In the genomic region with DNA sequence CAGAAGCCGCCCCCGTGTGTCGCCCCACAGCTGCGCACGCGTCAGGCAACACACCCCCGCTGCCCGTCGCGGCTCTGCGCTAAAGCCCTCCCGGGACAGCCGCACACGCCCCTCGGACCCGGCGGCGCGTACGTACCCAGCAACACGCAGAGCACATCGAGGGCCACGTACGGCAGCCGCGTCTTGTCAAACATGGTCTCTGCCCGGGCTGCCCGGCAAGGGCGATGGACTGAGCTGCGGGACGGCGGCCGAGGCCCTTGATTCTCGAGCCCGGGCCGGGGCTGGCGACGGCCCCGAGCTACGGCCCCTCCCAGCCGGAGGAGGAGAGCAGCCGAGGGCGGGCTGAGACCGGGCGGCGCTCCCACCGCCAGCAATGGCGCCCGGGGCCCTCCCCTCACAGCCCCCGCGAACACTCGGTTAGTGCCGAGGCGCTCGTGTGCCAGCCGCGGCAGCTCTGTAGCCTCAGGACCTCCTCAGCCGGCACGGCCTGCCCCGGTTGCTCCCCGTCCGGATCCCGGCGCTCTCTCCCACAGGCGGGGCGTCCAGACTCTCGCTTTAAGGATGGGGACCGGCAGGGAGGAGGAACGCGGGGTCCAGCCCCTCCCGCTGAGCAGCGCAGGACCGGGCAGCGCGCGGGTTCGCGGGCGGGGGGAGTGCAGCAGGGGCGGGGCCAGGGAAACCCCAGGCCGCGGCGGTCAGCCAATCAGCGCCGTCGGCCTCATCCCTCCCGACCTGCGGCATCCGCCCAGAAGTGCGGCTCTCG, we compare ENCODE assay signal across 1 cellular context.
TF ChIP-seq lines count a peak whose summit lies in the region.

A gene (minus strand): TSS at position 529 of the 763 bp plus-strand sequence. CDS start 335 bp downstream, at position 194.

TF ChIP-seq in HepG2, 621 proteins besides CTCF, POLR2A, EP300 and RAD21 (continued from another document and continues in another):
- TF ChIP-seq, protein P1, sequence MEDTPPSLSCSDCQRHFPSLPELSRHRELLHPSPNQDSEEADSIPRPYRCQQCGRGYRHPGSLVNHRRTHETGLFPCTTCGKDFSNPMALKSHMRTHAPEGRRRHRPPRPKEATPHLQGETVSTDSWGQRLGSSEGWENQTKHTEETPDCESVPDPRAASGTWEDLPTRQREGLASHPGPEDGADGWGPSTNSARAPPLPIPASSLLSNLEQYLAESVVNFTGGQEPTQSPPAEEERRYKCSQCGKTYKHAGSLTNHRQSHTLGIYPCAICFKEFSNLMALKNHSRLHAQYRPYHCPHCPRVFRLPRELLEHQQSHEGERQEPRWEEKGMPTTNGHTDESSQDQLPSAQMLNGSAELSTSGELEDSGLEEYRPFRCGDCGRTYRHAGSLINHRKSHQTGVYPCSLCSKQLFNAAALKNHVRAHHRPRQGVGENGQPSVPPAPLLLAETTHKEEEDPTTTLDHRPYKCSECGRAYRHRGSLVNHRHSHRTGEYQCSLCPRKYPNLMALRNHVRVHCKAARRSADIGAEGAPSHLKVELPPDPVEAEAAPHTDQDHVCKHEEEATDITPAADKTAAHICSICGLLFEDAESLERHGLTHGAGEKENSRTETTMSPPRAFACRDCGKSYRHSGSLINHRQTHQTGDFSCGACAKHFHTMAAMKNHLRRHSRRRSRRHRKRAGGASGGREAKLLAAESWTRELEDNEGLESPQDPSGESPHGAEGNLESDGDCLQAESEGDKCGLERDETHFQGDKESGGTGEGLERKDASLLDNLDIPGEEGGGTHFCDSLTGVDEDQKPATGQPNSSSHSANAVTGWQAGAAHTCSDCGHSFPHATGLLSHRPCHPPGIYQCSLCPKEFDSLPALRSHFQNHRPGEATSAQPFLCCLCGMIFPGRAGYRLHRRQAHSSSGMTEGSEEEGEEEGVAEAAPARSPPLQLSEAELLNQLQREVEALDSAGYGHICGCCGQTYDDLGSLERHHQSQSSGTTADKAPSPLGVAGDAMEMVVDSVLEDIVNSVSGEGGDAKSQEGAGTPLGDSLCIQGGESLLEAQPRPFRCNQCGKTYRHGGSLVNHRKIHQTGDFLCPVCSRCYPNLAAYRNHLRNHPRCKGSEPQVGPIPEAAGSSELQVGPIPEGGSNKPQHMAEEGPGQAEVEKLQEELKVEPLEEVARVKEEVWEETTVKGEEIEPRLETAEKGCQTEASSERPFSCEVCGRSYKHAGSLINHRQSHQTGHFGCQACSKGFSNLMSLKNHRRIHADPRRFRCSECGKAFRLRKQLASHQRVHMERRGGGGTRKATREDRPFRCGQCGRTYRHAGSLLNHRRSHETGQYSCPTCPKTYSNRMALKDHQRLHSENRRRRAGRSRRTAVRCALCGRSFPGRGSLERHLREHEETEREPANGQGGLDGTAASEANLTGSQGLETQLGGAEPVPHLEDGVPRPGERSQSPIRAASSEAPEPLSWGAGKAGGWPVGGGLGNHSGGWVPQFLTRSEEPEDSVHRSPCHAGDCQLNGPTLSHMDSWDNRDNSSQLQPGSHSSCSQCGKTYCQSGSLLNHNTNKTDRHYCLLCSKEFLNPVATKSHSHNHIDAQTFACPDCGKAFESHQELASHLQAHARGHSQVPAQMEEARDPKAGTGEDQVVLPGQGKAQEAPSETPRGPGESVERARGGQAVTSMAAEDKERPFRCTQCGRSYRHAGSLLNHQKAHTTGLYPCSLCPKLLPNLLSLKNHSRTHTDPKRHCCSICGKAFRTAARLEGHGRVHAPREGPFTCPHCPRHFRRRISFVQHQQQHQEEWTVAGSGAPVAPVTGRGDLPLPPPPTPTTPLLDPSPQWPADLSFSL (CRISPR knock-in tag; IDR thresholded peaks at IDR 0.05): peak; percentile 45; the same call in 1 of the 2 replicates
- TF ChIP-seq HCFC1 (IDR thresholded peaks at IDR 0.05; ENCODE audit: low read depth, low read length): no peak
- TF ChIP-seq HOXA3 (CRISPR knock-in tag; IDR thresholded peaks at IDR 0.05): peak; percentile 56; the same call in 1 of the 2 replicates
- TF ChIP-seq, protein P2, sequence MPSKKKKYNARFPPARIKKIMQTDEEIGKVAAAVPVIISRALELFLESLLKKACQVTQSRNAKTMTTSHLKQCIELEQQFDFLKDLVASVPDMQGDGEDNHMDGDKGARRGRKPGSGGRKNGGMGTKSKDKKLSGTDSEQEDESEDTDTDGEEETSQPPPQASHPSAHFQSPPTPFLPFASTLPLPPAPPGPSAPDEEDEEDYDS (CRISPR knock-in tag; IDR thresholded peaks at IDR 0.05): peak; percentile 90
- TF ChIP-seq RFX1 (IDR thresholded peaks at IDR 0.05): no peak
- no peak for TF ChIP-seq ISL2 (CRISPR knock-in tag; IDR thresholded peaks at IDR 0.05)
- TF ChIP-seq, protein P3, sequence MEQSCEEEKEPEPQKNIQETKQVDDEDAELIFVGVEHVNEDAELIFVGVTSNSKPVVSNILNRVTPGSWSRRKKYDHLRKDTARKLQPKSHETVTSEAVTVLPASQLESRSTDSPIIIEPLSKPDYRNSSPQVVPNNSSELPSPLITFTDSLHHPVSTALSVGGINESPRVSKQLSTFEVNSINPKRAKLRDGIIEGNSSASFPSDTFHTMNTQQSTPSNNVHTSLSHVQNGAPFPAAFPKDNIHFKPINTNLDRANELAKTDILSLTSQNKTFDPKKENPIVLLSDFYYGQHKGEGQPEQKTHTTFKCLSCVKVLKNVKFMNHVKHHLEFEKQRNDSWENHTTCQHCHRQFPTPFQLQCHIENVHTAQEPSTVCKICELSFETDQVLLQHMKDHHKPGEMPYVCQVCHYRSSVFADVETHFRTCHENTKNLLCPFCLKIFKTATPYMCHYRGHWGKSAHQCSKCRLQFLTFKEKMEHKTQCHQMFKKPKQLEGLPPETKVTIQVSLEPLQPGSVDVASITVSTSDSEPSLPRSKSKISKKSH (CRISPR knock-in tag; IDR thresholded peaks at IDR 0.05; ENCODE audit: borderline replicate concordance): peak; percentile 62; the same call in 1 of the 2 replicates
- 0 out of 2 replicates have a peak, but pooled peaks have one; percentile 3 for TF ChIP-seq FOSL2 (CRISPR knock-in tag; IDR thresholded peaks at IDR 0.05)
- TF ChIP-seq RNF2 (conservative IDR thresholded peaks at IDR 0.05; ENCODE audit: low read depth): peak; percentile 41; the same call in 1 of the 2 replicates
- no peak for TF ChIP-seq NONO (IDR thresholded peaks at IDR 0.05)
- peak; percentile 81 for TF ChIP-seq NONO (CRISPR knock-in tag; conservative IDR thresholded peaks at IDR 0.05)
- TF ChIP-seq, protein P4, sequence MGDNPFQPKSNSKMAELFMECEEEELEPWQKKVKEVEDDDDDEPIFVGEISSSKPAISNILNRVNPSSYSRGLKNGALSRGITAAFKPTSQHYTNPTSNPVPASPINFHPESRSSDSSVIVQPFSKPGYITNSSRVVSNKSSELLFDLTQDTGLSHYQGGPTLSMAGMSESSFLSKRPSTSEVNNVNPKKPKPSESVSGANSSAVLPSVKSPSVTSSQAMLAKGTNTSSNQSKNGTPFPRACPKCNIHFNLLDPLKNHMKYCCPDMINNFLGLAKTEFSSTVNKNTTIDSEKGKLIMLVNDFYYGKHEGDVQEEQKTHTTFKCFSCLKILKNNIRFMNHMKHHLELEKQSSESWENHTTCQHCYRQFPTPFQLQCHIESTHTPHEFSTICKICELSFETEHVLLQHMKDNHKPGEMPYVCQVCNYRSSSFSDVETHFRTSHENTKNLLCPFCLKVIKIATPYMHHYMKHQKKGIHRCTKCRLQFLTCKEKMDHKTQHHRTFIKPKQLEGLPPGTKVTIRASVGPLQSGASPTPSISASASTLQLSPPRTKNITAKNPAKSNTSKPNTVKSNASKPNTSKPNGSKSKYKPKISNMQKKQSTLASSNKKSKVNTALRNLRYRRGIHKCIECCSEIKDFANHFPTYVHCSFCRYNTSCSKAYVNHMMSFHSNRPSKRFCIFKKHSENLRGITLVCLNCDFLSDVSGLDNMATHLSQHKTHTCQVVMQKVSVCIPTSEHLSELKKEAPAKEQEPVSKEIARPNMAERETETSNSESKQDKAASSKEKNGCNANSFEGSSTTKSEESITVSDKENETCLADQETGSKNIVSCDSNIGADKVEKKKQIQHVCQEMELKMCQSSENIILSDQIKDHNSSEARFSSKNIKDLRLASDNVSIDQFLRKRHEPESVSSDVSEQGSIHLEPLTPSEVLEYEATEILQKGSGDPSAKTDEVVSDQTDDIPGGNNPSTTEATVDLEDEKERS (CRISPR knock-in tag; IDR thresholded peaks at IDR 0.05): no peak
- no peak for TF ChIP-seq SIX1 (CRISPR knock-in tag; IDR thresholded peaks at IDR 0.05; ENCODE audit: borderline replicate concordance)
- TF ChIP-seq ZNF546 (CRISPR knock-in tag; conservative IDR thresholded peaks at IDR 0.05): peak; percentile 88; the same call in 1 of the 2 replicates
- no peak for TF ChIP-seq DPF2 (CRISPR knock-in tag; IDR thresholded peaks at IDR 0.05; ENCODE audit: borderline replicate concordance, low read depth)
- TF ChIP-seq RFXANK (CRISPR knock-in tag; IDR thresholded peaks at IDR 0.05): no peak
- no peak; the same call in 1 of the 2 replicates for TF ChIP-seq HMG20B (CRISPR knock-in tag; conservative IDR thresholded peaks at IDR 0.05)
- peak; percentile 57; the same call in 1 of the 2 replicates for TF ChIP-seq RXRA (CRISPR knock-in tag; IDR thresholded peaks at IDR 0.05)
- TF ChIP-seq, protein P5, sequence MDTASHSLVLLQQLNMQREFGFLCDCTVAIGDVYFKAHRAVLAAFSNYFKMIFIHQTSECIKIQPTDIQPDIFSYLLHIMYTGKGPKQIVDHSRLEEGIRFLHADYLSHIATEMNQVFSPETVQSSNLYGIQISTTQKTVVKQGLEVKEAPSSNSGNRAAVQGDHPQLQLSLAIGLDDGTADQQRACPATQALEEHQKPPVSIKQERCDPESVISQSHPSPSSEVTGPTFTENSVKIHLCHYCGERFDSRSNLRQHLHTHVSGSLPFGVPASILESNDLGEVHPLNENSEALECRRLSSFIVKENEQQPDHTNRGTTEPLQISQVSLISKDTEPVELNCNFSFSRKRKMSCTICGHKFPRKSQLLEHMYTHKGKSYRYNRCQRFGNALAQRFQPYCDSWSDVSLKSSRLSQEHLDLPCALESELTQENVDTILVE (CRISPR knock-in tag; IDR thresholded peaks at IDR 0.05): 0 out of 2 replicates have a peak, but pooled peaks have one; percentile 37
- TF ChIP-seq CENPT (CRISPR knock-in tag; IDR thresholded peaks at IDR 0.05; ENCODE audit: low read depth): no peak
- TF ChIP-seq, protein P6, sequence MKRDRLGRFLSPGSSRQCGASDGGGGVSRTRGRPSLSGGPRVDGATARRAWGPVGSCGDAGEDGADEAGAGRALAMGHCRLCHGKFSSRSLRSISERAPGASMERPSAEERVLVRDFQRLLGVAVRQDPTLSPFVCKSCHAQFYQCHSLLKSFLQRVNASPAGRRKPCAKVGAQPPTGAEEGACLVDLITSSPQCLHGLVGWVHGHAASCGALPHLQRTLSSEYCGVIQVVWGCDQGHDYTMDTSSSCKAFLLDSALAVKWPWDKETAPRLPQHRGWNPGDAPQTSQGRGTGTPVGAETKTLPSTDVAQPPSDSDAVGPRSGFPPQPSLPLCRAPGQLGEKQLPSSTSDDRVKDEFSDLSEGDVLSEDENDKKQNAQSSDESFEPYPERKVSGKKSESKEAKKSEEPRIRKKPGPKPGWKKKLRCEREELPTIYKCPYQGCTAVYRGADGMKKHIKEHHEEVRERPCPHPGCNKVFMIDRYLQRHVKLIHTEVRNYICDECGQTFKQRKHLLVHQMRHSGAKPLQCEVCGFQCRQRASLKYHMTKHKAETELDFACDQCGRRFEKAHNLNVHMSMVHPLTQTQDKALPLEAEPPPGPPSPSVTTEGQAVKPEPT (CRISPR knock-in tag; IDR thresholded peaks at IDR 0.05; ENCODE audit: low read depth): no peak
- no peak for TF ChIP-seq PHB2 (IDR thresholded peaks at IDR 0.05; ENCODE audit: partially characterized antibody)
- TF ChIP-seq, protein P7, sequence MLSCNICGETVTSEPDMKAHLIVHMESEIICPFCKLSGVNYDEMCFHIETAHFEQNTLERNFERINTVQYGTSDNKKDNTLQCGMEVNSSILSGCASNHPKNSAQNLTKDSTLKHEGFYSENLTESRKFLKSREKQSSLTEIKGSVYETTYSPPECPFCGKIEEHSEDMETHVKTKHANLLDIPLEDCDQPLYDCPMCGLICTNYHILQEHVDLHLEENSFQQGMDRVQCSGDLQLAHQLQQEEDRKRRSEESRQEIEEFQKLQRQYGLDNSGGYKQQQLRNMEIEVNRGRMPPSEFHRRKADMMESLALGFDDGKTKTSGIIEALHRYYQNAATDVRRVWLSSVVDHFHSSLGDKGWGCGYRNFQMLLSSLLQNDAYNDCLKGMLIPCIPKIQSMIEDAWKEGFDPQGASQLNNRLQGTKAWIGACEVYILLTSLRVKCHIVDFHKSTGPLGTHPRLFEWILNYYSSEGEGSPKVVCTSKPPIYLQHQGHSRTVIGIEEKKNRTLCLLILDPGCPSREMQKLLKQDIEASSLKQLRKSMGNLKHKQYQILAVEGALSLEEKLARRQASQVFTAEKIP (CRISPR knock-in tag; IDR thresholded peaks at IDR 0.05; ENCODE audit: borderline replicate concordance): no peak
- TF ChIP-seq, protein P8, sequence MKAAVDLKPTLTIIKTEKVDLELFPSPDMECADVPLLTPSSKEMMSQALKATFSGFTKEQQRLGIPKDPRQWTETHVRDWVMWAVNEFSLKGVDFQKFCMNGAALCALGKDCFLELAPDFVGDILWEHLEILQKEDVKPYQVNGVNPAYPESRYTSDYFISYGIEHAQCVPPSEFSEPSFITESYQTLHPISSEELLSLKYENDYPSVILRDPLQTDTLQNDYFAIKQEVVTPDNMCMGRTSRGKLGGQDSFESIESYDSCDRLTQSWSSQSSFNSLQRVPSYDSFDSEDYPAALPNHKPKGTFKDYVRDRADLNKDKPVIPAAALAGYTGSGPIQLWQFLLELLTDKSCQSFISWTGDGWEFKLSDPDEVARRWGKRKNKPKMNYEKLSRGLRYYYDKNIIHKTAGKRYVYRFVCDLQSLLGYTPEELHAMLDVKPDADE (CRISPR knock-in tag; IDR thresholded peaks at IDR 0.05): no peak; the same call in 1 of the 2 replicates
- TF ChIP-seq, protein P9, sequence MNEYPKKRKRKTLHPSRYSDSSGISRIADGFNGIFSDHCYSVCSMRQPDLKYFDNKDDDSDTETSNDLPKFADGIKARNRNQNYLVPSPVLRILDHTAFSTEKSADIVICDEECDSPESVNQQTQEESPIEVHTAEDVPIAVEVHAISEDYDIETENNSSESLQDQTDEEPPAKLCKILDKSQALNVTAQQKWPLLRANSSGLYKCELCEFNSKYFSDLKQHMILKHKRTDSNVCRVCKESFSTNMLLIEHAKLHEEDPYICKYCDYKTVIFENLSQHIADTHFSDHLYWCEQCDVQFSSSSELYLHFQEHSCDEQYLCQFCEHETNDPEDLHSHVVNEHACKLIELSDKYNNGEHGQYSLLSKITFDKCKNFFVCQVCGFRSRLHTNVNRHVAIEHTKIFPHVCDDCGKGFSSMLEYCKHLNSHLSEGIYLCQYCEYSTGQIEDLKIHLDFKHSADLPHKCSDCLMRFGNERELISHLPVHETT (CRISPR knock-in tag; conservative IDR thresholded peaks at IDR 0.05): peak; percentile 53; the same call in 1 of the 2 replicates
- peak; percentile 83; the same call in 1 of the 2 replicates for TF ChIP-seq ZNF17 (CRISPR knock-in tag; IDR thresholded peaks at IDR 0.05)
- TF ChIP-seq ESRRA (CRISPR knock-in tag; IDR thresholded peaks at IDR 0.05; ENCODE audit: low read depth): no peak; the same call in 1 of the 2 replicates
- no peak; the same call in 1 of the 2 replicates for TF ChIP-seq ISX (CRISPR knock-in tag; conservative IDR thresholded peaks at IDR 0.05)
- TF ChIP-seq DR1 (CRISPR knock-in tag; IDR thresholded peaks at IDR 0.05): peak; percentile 73
- no peak for TF ChIP-seq FOSL1 (CRISPR knock-in tag; IDR thresholded peaks at IDR 0.05; ENCODE audit: borderline replicate concordance)
- TF ChIP-seq ZSCAN25 (CRISPR knock-in tag; IDR thresholded peaks at IDR 0.05): peak; percentile 77; the same call in 1 of the 2 replicates
